In the genomic region with DNA sequence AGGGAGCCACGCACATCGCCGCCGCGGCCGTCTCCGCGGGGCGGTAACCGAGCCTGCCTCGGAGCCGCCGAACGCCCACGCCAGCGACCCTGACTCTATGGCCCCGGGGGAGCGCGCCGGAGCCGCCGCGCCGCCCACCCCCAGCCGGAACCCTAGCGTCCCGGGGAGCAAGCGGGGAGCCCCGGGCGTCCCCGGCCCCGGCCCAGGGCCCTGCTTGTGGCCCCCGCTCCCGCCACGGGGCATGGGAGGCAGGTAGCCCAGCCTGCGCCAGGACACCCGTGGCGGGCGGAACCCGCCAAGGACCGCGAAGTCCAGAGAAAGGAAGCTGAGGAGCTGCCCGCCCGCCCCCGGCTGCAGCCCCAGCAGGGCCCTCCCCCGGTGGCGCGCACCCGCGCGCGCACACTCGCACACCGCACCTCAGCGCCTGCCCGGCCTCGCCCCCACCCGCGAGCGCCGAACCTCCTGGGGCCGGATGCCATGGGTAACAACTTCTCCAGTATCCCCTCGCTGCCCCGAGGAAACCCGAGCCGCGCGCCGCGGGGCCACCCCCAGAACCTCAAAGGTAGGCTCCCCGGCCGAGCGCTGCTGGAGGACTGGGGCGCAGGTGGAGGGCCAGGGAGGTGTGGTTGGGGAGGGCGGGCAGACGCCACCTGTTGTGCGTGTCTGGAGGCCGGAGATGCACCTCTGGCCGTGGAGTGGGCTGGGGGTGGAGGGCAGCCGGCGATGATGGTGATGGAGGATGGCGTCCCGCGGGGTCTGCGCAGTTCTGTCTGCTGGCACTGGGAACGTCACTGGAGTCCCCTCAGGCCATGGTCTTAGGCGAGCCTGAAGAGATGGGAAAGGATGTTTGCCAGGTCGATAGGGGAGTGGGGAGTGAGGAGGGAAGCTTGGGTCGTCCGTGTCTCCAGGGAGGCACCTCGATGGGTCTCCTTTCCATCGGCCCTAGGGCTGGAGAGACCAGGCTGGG, we compare ENCODE assay signal across 8 cellular contexts. TPM values are rescaled to one million over a fixed set of nuclear protein-coding genes. Genes with fewer than 3 reads are reported as not detected.
DNase-seq lines count a peak whose midpoint lies in the region; ATAC-seq and TF ChIP-seq lines count a peak whose summit lies in the region.

No MANE protein-coding gene starts in this region.

- no peak overlapping the region for H3K27ac Mint-ChIP-seq in activated CD8-positive, alpha-beta T cell treated with anti-CD3 and anti-CD28 coated beads for 36 hours
- H3K27ac Mint-ChIP-seq in osteocyte (ENCODE audit: unreplicated experiment): no peak overlapping the region

- ATAC-seq in SK-N-SH treated with all-trans-retinoic acid at 6 μM for 48 hours (no peak), HG03354 (IDR thresholded peaks at IDR 0.05; ENCODE audit: poor library complexity, severe bottlenecking, unreplicated experiment) (no peak), HG03442 (IDR thresholded peaks at IDR 0.05; ENCODE audit: unreplicated experiment) (no peak)
- peak; percentile 42 for ATAC-seq in activated CD8-positive, alpha-beta T cell treated with anti-CD3 and anti-CD28 coated beads for 36 hours

- H3K79me2 ChIP-seq in SK-N-SH (ENCODE audit: insufficient read depth): no peaks in the 10 kb centered on the region

- H3K27ac ChIP-seq in SK-N-SH (ENCODE audit: low read depth in 2 of 2, low read length in 1 of 2): peak overlapping the region in 1 of 2 experiments; percentile 12; a peak in 1 of 4 replicates

- intact Hi-C loops in activated CD8-positive, alpha-beta T cell treated with anti-CD3 and anti-CD28 coated beads for 36 hours (cut with micrococcal nuclease): no loop called here

- H3K4me1 ChIP-seq in SK-N-SH (ENCODE audit: control insufficient read depth in 1 of 2, insufficient read depth in 2 of 2, low read depth in 1 of 2, low read length in 1 of 2): peaks cover 0 to 34% of the 10 kb centered on the region in 2 experiments; a peak in 2 of 4 replicates

- WGBS in SK-N-SH (ENCODE audit: low lambda C conversion rate): 4% methylated on average over 18 of the region's 92 CpGs

- H3K27me3 Mint-ChIP-seq in activated CD8-positive, alpha-beta T cell treated with anti-CD3 and anti-CD28 coated beads for 36 hours: peaks cover 45% of the 10 kb centered on the region
- H3K27me3 Mint-ChIP-seq in osteocyte (ENCODE audit: unreplicated experiment): peaks cover 21% of the 10 kb centered on the region

- peaks cover 27% of the 10 kb centered on the region for H3K4me1 Mint-ChIP-seq in activated CD8-positive, alpha-beta T cell treated with anti-CD3 and anti-CD28 coated beads for 36 hours (ENCODE audit: low read depth)
- peaks cover 31% of the 10 kb centered on the region for H3K4me1 Mint-ChIP-seq in osteocyte (ENCODE audit: unreplicated experiment)

- DNase-seq in SK-N-SH: peak; percentile 78
- peak; percentile 60 for DNase-seq in activated CD8-positive, alpha-beta T cell treated with anti-CD3 and anti-CD28 coated beads for 36 hours
- DNase-seq in fibroblast of pulmonary artery (ENCODE audit: low read depth): no peak
- no peak for DNase-seq in osteocyte (ENCODE audit: extremely low spot score, unreplicated experiment)
- no peak for DNase-seq in NCI-H446 (lab: John Stamatoyannopoulos, UW)

- no peak for TF ChIP-seq RAD21 in SK-N-SH (IDR thresholded peaks at IDR 0.05; ENCODE audit: low read length)

- TF ChIP-seq CTCF in SK-N-SH (IDR thresholded peaks at IDR 0.05) (no peak), fibroblast of pulmonary artery (IDR thresholded peaks at IDR 0.05; ENCODE audit: low read length, missing control alignments) (no peak), osteocyte (IDR thresholded peaks at IDR 0.05) (no peak)
- no peak for TF ChIP-seq CTCF in activated CD8-positive, alpha-beta T cell treated with anti-CD3 and anti-CD28 coated beads for 36 hours (IDR thresholded peaks at IDR 0.05)

- CTCF ChIA-PET in SK-N-SH (lab: Yijun Ruan, JAX): interaction anchor here (0.6 to 2.8 kb wide), 14 partner anchors 8 to 192 kb away, joined by 3 to 27 read pairs (median 4); no protein-coding TSS in a partner anchor
- CTCF ChIA-PET in activated CD8-positive, alpha-beta T cell treated with anti-CD3 and anti-CD28 coated beads for 36 hours (lab: Charles Lee): interaction anchor here (0.7 to 4.0 kb wide), 8 partner anchors 9 to 192 kb away, joined by 3 to 22 read pairs (median 4); no protein-coding TSS in a partner anchor

- POLR2A ChIA-PET in SK-N-SH (lab: Yijun Ruan, JAX): interaction anchor here (2.4 kb wide), 1 partner anchor 9 kb away, joined by 13 read pairs; no protein-coding TSS in a partner anchor
- POLR2A ChIA-PET in activated CD8-positive, alpha-beta T cell treated with anti-CD3 and anti-CD28 coated beads for 36 hours (lab: Charles Lee): interaction anchor here (0.9 kb wide), 1 partner anchor 9 kb away, joined by 4 read pairs; no protein-coding TSS in a partner anchor

- H3K4me2 ChIP-seq in SK-N-SH: peak overlapping the region; percentile 87

- no peak overlapping the region for H3K9ac ChIP-seq in SK-N-SH

- H3K27me3 ChIP-seq in SK-N-SH (ENCODE audit: insufficient read depth): peaks cover 48% of the 10 kb centered on the region

- no peaks in the 10 kb centered on the region for H3K36me3 Mint-ChIP-seq in activated CD8-positive, alpha-beta T cell treated with anti-CD3 and anti-CD28 coated beads for 36 hours (ENCODE audit: low read depth)
- H3K36me3 Mint-ChIP-seq in osteocyte (ENCODE audit: unreplicated experiment): no peaks in the 10 kb centered on the region

- no peaks in the 10 kb centered on the region for H3K9me3 Mint-ChIP-seq in activated CD8-positive, alpha-beta T cell treated with anti-CD3 and anti-CD28 coated beads for 36 hours
- H3K9me3 Mint-ChIP-seq in osteocyte (ENCODE audit: unreplicated experiment): no peaks in the 10 kb centered on the region

- no peaks in the 10 kb centered on the region for H4K20me1 ChIP-seq in SK-N-SH (ENCODE audit: insufficient read depth)

- H3K4me3 ChIP-seq in SK-N-SH (ENCODE audit: low read depth in 2 of 2, low read length in 1 of 2) (peak overlapping the region; percentile 54 to 56), fibroblast of pulmonary artery (replicated peaks; ENCODE audit: low read depth, low read length) (peak overlapping the region; percentile 40)

- no peak overlapping the region for H2AFZ ChIP-seq in SK-N-SH (ENCODE audit: low read depth)

- no peaks in the 10 kb centered on the region for H3K9me3 ChIP-seq in SK-N-SH

- no peaks in the 10 kb centered on the region for H3K9me2 ChIP-seq in SK-N-SH

- H3F3A ChIP-seq in SK-N-SH (replicated peaks; ENCODE audit: insufficient read depth): peaks cover 9% of the 10 kb centered on the region

- H3K4me3 Mint-ChIP-seq in activated CD8-positive, alpha-beta T cell treated with anti-CD3 and anti-CD28 coated beads for 36 hours: peak overlapping the region; percentile 60
- peak overlapping the region; percentile 71 for H3K4me3 Mint-ChIP-seq in osteocyte (ENCODE audit: unreplicated experiment)

- H3K36me3 ChIP-seq in SK-N-SH (replicated peaks in 1 of 2; ENCODE audit: control insufficient read depth in 1 of 2, insufficient read depth in 2 of 2, low read length in 1 of 2): no peaks in the 10 kb centered on the region

- no peak for TF ChIP-seq EP300 in SK-N-SH (IDR thresholded peaks at IDR 0.05; ENCODE audit: borderline replicate concordance in 1 of 2, low read depth in 1 of 2, low read length in 1 of 2)

TF ChIP-seq in SK-N-SH, 30 proteins besides CTCF, POLR2A, EP300 and RAD21:
- TF ChIP-seq MEF2A (IDR thresholded peaks at IDR 0.05; ENCODE audit: borderline replicate concordance, low read depth) (no peak), RXRA (IDR thresholded peaks at IDR 0.05; ENCODE audit: borderline replicate concordance, low read depth) (no peak), YY1 (IDR thresholded peaks at IDR 0.05; ENCODE audit: low read depth) (no peak)

TF ChIP-seq in SK-N-SH treated with all-trans-retinoic acid at 6 μM for 48 hours, 23 proteins besides CTCF, POLR2A, EP300 and RAD21 (continues in another document):
- TF ChIP-seq ZFP30 (CRISPR knock-in tag; IDR thresholded peaks at IDR 0.05) (no peak), CSDC2 (CRISPR knock-in tag; IDR thresholded peaks at IDR 0.05) (no peak), TCF4 (CRISPR knock-in tag; IDR thresholded peaks at IDR 0.05; ENCODE audit: borderline replicate concordance) (no peak), ZNF8 (CRISPR knock-in tag; IDR thresholded peaks at IDR 0.05) (no peak), RARB (CRISPR knock-in tag; IDR thresholded peaks at IDR 0.05) (no peak), ZC3H10 (CRISPR knock-in tag; IDR thresholded peaks at IDR 0.05) (no peak)
- TF ChIP-seq, protein P1, sequence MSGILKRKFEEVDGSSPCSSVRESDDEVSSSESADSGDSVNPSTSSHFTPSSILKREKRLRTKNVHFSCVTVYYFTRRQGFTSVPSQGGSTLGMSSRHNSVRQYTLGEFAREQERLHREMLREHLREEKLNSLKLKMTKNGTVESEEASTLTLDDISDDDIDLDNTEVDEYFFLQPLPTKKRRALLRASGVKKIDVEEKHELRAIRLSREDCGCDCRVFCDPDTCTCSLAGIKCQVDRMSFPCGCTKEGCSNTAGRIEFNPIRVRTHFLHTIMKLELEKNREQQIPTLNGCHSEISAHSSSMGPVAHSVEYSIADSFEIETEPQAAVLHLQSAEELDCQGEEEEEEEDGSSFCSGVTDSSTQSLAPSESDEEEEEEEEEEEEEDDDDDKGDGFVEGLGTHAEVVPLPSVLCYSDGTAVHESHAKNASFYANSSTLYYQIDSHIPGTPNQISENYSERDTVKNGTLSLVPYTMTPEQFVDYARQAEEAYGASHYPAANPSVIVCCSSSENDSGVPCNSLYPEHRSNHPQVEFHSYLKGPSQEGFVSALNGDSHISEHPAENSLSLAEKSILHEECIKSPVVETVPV (CRISPR knock-in tag; IDR thresholded peaks at IDR 0.05): no peak

RNA-seq across cellular contexts. Expression of a gene that starts 0.7 kb away (rescaled TPM):
- 0.05 and 0.19 TPM in 2 replicates for polyA plus RNA-seq in SK-N-SH (2012; rRNA removed)
- 0.04 and 0.05 TPM in 2 replicates for polyA plus RNA-seq in SK-N-SH (2012; cell fraction: cytosol; rRNA removed)
- 0.12 and 0.36 TPM in 2 replicates for polyA plus RNA-seq in SK-N-SH (2012; cell fraction: nucleus; rRNA removed)
- total RNA-seq in activated CD8-positive, alpha-beta T cell treated with anti-CD3 and anti-CD28 coated beads for 36 hours: 1 to 10 TPM; 1.7 to 1.9 TPM
- 1.0 and 2.5 TPM in 2 replicates for total RNA-seq in osteocyte

RNA-seq across cellular contexts. Expression of a gene that starts 15.2 kb away (rescaled TPM):
- polyA plus RNA-seq in SK-N-SH (2012; rRNA removed): not detected in 2 replicates
- not detected in 2 replicates for polyA plus RNA-seq in SK-N-SH (2012; cell fraction: cytosol; rRNA removed)
- polyA plus RNA-seq in SK-N-SH (2012; cell fraction: nucleus; rRNA removed): not detected in 2 replicates
- total RNA-seq in activated CD8-positive, alpha-beta T cell treated with anti-CD3 and anti-CD28 coated beads for 36 hours: not detected
- not detected in 2 replicates for total RNA-seq in osteocyte

RNA-seq across cellular contexts. Expression of a gene that starts 35.5 kb away (rescaled TPM):
- not detected in 2 replicates for polyA plus RNA-seq in SK-N-SH (2012; rRNA removed)
- not detected in 2 replicates for polyA plus RNA-seq in SK-N-SH (2012; cell fraction: cytosol; rRNA removed)
- polyA plus RNA-seq in SK-N-SH (2012; cell fraction: nucleus; rRNA removed): not detected in 2 replicates
- not detected for total RNA-seq in activated CD8-positive, alpha-beta T cell treated with anti-CD3 and anti-CD28 coated beads for 36 hours
- total RNA-seq in osteocyte: not detected in 2 replicates

RNA-seq across cellular contexts. Expression of a gene that starts 42.0 kb away (rescaled TPM):
- 0.10 and 0.23 TPM in 2 replicates for polyA plus RNA-seq in SK-N-SH (2012; rRNA removed)
- 0.05 and 0.12 TPM in 2 replicates for polyA plus RNA-seq in SK-N-SH (2012; cell fraction: cytosol; rRNA removed)
- 0.04 and 0.05 TPM in 2 replicates for polyA plus RNA-seq in SK-N-SH (2012; cell fraction: nucleus; rRNA removed)
- 1 to 10 TPM; 7.6 to 9.5 TPM for total RNA-seq in activated CD8-positive, alpha-beta T cell treated with anti-CD3 and anti-CD28 coated beads for 36 hours
- 1.9 and 2.1 TPM in 2 replicates for total RNA-seq in osteocyte

Comparison
In these comparisons a context has a peak if more than half of its experiments do, and no peak if none do; other contexts are left out.
1. DNase-seq: peak in SK-N-SH (single experiment) and activated CD8-positive, alpha-beta T cell treated with anti-CD3 and anti-CD28 coated beads for 36 hours (single experiment); none in fibroblast of pulmonary artery (single experiment), osteocyte (single experiment) and NCI-H446 (0 of 2).